Comparison of ENCODE assay signal across 9 cellular contexts in genomic region chr7:41696323-41696916, GRCh38. TPM values are rescaled to one million over a fixed set of nuclear protein-coding genes. Genes with fewer than 3 reads are reported as not detected.
A peak's percentile ranks its signal among the peaks of the same experiment; 100 is the strongest.
DNase-seq lines count a peak whose midpoint lies in the region; ATAC-seq and TF ChIP-seq lines count a peak whose summit lies in the region.
"Had no signal": no experiment of that assay in that cellular context is flagged by ENCODE, and none has a peak within 500 bp of the region (broad histone marks: within the 10 kb centered on the region; RNA-seq: fewer than 3 reads in every experiment).

No MANE protein-coding gene starts in this region.

- peak overlapping the region; percentile 19; the same call in 1 of the 2 replicates for H2AFZ ChIP-seq in PC-3 (ENCODE audit: low read length)

- no peaks in the 10 kb centered on the region for H3K27me3 ChIP-seq in PC-3 (ENCODE audit: low read length)
- H3K27me3 ChIP-seq in left lung: peaks cover 3 to 43% of the 10 kb centered on the region in 2 donors
- H3K27me3 ChIP-seq in stomach smooth muscle (ENCODE audit: control insufficient read depth in 1 of 2, insufficient read depth in 2 of 2, low read length in 2 of 2): no peaks in the 10 kb centered on the region

- POLR2A ChIA-PET in PC-3 (lab: Charles Lee; ENCODE audit: unreplicated experiment): interaction anchor here (0.6 kb wide), 2 partner anchors 11 to 32 kb away, joined by 3 to 4 read pairs; no protein-coding TSS in a partner anchor

- H3K4me3 Mint-ChIP-seq in dendritic cell treated with granulocyte-macrophage colony-stimulating factor and Interleukin-4, amounts not matched to agents 40 ng/mL and 50 ng/mL, for 4 days: peak overlapping the region; percentile 25
- H3K4me3 Mint-ChIP-seq: activated naive CD4-positive, alpha-beta T cell treated with anti-CD3 and anti-CD28 coated beads, Interleukin-2, amount 50 U/mL, for 24 hours had no signal

- H3K4me3 ChIP-seq in PC-3 (ENCODE audit: low read length) (peak overlapping the region; percentile 95), left lung (no peak overlapping the region), stomach smooth muscle (ENCODE audit: low read length in 2 of 2) (peak overlapping the region; percentile 63 to 73)

- H3K9me2 ChIP-seq in PC-3 (replicated peaks; ENCODE audit: low read length): no peaks in the 10 kb centered on the region

- H3F3A ChIP-seq in PC-3 (ENCODE audit: low read length, unreplicated experiment): no peaks in the 10 kb centered on the region

- H3K4me1 Mint-ChIP-seq in dendritic cell treated with granulocyte-macrophage colony-stimulating factor and Interleukin-4, amounts not matched to agents 40 ng/mL and 50 ng/mL, for 4 days (ENCODE audit: low read depth): peaks cover 58% of the 10 kb centered on the region

- CTCF ChIA-PET in PC-3 (lab: Charles Lee): interaction anchor here (0.6 to 1.4 kb wide), 4 partner anchors 8 to 897 kb away, joined by 3 to 6 read pairs (median 4); no protein-coding TSS in a partner anchor

- H3K36me3 Mint-ChIP-seq in dendritic cell treated with granulocyte-macrophage colony-stimulating factor and Interleukin-4, amounts not matched to agents 40 ng/mL and 50 ng/mL, for 4 days (ENCODE audit: low read depth): no peaks in the 10 kb centered on the region
- H3K36me3 Mint-ChIP-seq: activated naive CD4-positive, alpha-beta T cell treated with anti-CD3 and anti-CD28 coated beads, Interleukin-2, amount 50 U/mL, for 24 hours had no signal

- H3K36me3 ChIP-seq in ES-I3 (ENCODE audit: insufficient read depth, low read length) (no peaks in the 10 kb centered on the region), PC-3 (ENCODE audit: low read depth, low read length) (peaks cover 87% of the 10 kb centered on the region), left lung (no peaks in the 10 kb centered on the region), stomach smooth muscle (ENCODE audit: control insufficient read depth in 2 of 2, insufficient read depth in 2 of 2, low read length in 2 of 2) (no peaks in the 10 kb centered on the region)

- peaks cover 42% of the 10 kb centered on the region for H4K20me1 ChIP-seq in PC-3 (ENCODE audit: low read length)

- peaks cover 31% of the 10 kb centered on the region for H3K4me1 ChIP-seq in ES-I3 (ENCODE audit: insufficient read depth, low read length)
- H3K4me1 ChIP-seq in PC-3 (ENCODE audit: insufficient read depth, low read length): peaks cover 27% of the 10 kb centered on the region
- peaks cover 0 to 38% of the 10 kb centered on the region in 2 donors for H3K4me1 ChIP-seq in left lung
- H3K4me1 ChIP-seq in stomach smooth muscle (ENCODE audit: control insufficient read depth, insufficient read depth, low read length): peaks cover 41% of the 10 kb centered on the region

- peak overlapping the region; percentile 30 for H3K9ac ChIP-seq in ES-I3 (ENCODE audit: low read depth, low read length)
- peak overlapping the region; percentile 92 for H3K9ac ChIP-seq in PC-3 (ENCODE audit: low read length)
- H3K9ac ChIP-seq in stomach smooth muscle (ENCODE audit: low read length in 2 of 2): peak overlapping the region; percentile 12 to 48

- H3K9me3 ChIP-seq in ES-I3 (ENCODE audit: control insufficient read depth, insufficient read depth, low read length) (no peaks in the 10 kb centered on the region), PC-3 (ENCODE audit: low read length) (no peaks in the 10 kb centered on the region), left lung (no peaks in the 10 kb centered on the region), stomach smooth muscle (ENCODE audit: control insufficient read depth in 2 of 2, low read length in 2 of 2) (no peaks in the 10 kb centered on the region)

- H3K27ac ChIP-seq in PC-3 (ENCODE audit: low read length): peak overlapping the region; percentile 94
- H3K27ac ChIP-seq in left lung: peak overlapping the region in 1 of 2 donors; percentile 6
- peak overlapping the region; percentile 60 for H3K27ac ChIP-seq in stomach smooth muscle (ENCODE audit: low read length)

- intact Hi-C loops in PC-3 (cut with micrococcal nuclease) (loop anchor here (1.0 to 5.0 kb wide), 6 partner anchors 124 to 690 kb away; no protein-coding TSS in a partner anchor), left lung (cut with DNase I) (no loop called here)
- intact Hi-C loops in dendritic cell treated with granulocyte-macrophage colony-stimulating factor and Interleukin-4, amounts not matched to agents 40 ng/mL and 50 ng/mL, for 4 days (cut with micrococcal nuclease): loop anchor here (5.0 to 10.0 kb wide), 2 partner anchors 1369 to 1462 kb away; no protein-coding TSS in a partner anchor

- ATAC-seq in HG02610 (IDR thresholded peaks at IDR 0.05; ENCODE audit: unreplicated experiment) (peak; percentile 48), PC-3 (peak; percentile 56), left lung (peak; percentile 81), HG03354 (IDR thresholded peaks at IDR 0.05; ENCODE audit: poor library complexity, severe bottlenecking, unreplicated experiment) (no peak)

- peaks cover 100% of the 10 kb centered on the region for H3K79me2 ChIP-seq in PC-3 (ENCODE audit: low read length)

- TF ChIP-seq CTCF in PC-3 (conservative IDR thresholded peaks at IDR 0.05; ENCODE audit: low read depth, low read length): peak; percentile 90
- TF ChIP-seq CTCF in left lung (IDR thresholded peaks at IDR 0.05): peak; percentile 67 to 76

- peaks cover 31% of the 10 kb centered on the region for H3K27me3 Mint-ChIP-seq in dendritic cell treated with granulocyte-macrophage colony-stimulating factor and Interleukin-4, amounts not matched to agents 40 ng/mL and 50 ng/mL, for 4 days

- no peaks in the 10 kb centered on the region for H3K9me3 Mint-ChIP-seq in dendritic cell treated with granulocyte-macrophage colony-stimulating factor and Interleukin-4, amounts not matched to agents 40 ng/mL and 50 ng/mL, for 4 days
- H3K9me3 Mint-ChIP-seq: activated naive CD4-positive, alpha-beta T cell treated with anti-CD3 and anti-CD28 coated beads, Interleukin-2, amount 50 U/mL, for 24 hours had no signal

- peak; percentile 88 for DNase-seq in PC-3
- peak; percentile 69 to 82 for DNase-seq in left lung
- no peak for DNase-seq in OCI-M2 (lab: John Stamatoyannopoulos, UW; ENCODE audit: unreplicated experiment)

- peak overlapping the region; percentile 38 for H3K27ac Mint-ChIP-seq in dendritic cell treated with granulocyte-macrophage colony-stimulating factor and Interleukin-4, amounts not matched to agents 40 ng/mL and 50 ng/mL, for 4 days
- H3K27ac Mint-ChIP-seq: activated naive CD4-positive, alpha-beta T cell treated with anti-CD3 and anti-CD28 coated beads, Interleukin-2, amount 50 U/mL, for 24 hours had no signal

- BruUV-seq in PC-3 (replicated peaks; lab: Mats Ljungman, UMichigan): TSS peak; percentile 6

- H3K4me2 ChIP-seq in PC-3 (ENCODE audit: low read length): peak overlapping the region; percentile 97

RNA-seq across cellular contexts. Expression of gene INHBA, which starts 6.5 kb away (rescaled TPM):
- total RNA-seq in PC-3 (2014; rRNA removed) (55.3 and 70.1 TPM in 2 replicates), left lung (10 to 100 TPM in 1 of 2 donors, 1 to 10 TPM in 1; 8.0 to 16.7 TPM)

Comparison
In these comparisons a context has a peak if more than half of its experiments do, and no peak if none do; other contexts are left out.
1. H3K9ac ChIP-seq: peak in every context shown above with its lines; median percentile 92 in PC-3; 30 in ES-I3; 30 in stomach smooth muscle.
2. H3K4me3 ChIP-seq: peak in PC-3 (single experiment) and stomach smooth muscle (2 of 2); none in left lung (0 of 2).
3. intact Hi-C loops: an anchor here in PC-3 (1.0 to 5.0 kb wide) and dendritic cell treated with granulocyte-macrophage colony-stimulating factor and Interleukin-4, amounts not matched to agents 40 ng/mL and 50 ng/mL, for 4 days (5.0 to 10.0 kb wide); none called in left lung.